ENCODE assay signal across 24 cellular contexts in genomic region chr16:83040174-83040573, GRCh38.
DNase-seq lines count a peak whose midpoint lies in the region; ATAC-seq and TF ChIP-seq lines count a peak whose summit lies in the region.
"Had no signal": no experiment of that assay in that cellular context is flagged by ENCODE, and none has a peak within 500 bp of the region (broad histone marks: within the 10 kb centered on the region; RNA-seq: fewer than 3 reads in every experiment).

No MANE protein-coding gene starts in this region.

- peak; percentile 3 for DNase-seq in activated CD8-positive, alpha-beta T cell treated with anti-CD3 and anti-CD28 coated beads for 36 hours
- no peak for DNase-seq in activated CD8-positive, alpha-beta T cell treated with anti-CD3 and anti-CD28 coated beads, Interleukin-2, amount 10 ng/mL, durations not matched to agents 7 days and 5 days
- peak; percentile 91 for DNase-seq in RPMI7951 (ENCODE audit: low read depth)
- DNase-seq in epithelial cell of prostate (ENCODE audit: low read depth, low spot score): peak; percentile 24
- no peak for DNase-seq in stimulated activated effector memory CD8-positive, alpha-beta T cell treated with anti-CD3 and anti-CD28 coated beads, Interleukin-12 subunit alpha, Interleukin-12 subunit beta, amount 100 ng/mL, for 72 hours (ENCODE audit: low spot score in 2 of 2)
- DNase-seq: activated CD8-positive, alpha-beta memory T cell treated with anti-CD3 and anti-CD28 coated beads for 24 hours; activated T-cell treated with anti-CD3 and anti-CD28 coated beads, Interleukin-2, amount 50 U/mL, for 72 hours; DMS 273 treated with DMSO at 0.1 percent for 48 hours; erythroblast; Karpas-422; left lung; NCI-H1105 treated with DMSO at 0.1 percent for 48 hours; NCI-H526 treated with DMSO at 0.1 percent for 48 hours; SHP77 treated with DMSO at 0.1 percent for 48 hours; stimulated activated CD4-positive, alpha-beta T cell treated with anti-CD3 and anti-CD28 coated beads, Interleukin-4, amount 100 ng/mL, for 24 hours; substantia nigra had no signal

- H3K36me3 Mint-ChIP-seq in activated CD8-positive, alpha-beta T cell treated with anti-CD3 and anti-CD28 coated beads for 36 hours (ENCODE audit: low read depth): no peaks in the 10 kb centered on the region
- H3K36me3 Mint-ChIP-seq in activated CD8-positive, alpha-beta T cell treated with anti-CD3 and anti-CD28 coated beads, Interleukin-2, amount 10 ng/mL, durations not matched to agents 7 days and 5 days (ENCODE audit: low read depth): no peaks in the 10 kb centered on the region
- no peaks in the 10 kb centered on the region for H3K36me3 Mint-ChIP-seq in stimulated activated effector memory CD8-positive, alpha-beta T cell treated with anti-CD3 and anti-CD28 coated beads, Interleukin-12 subunit alpha, Interleukin-12 subunit beta, amount 100 ng/mL, for 72 hours
- H3K36me3 Mint-ChIP-seq: activated naive CD8-positive, alpha-beta T cell; CD14-positive monocyte; WTC11 had no signal

- ATAC-seq in activated CD8-positive, alpha-beta T cell treated with anti-CD3 and anti-CD28 coated beads for 36 hours: peak; percentile 47
- ATAC-seq in activated CD8-positive, alpha-beta T cell treated with anti-CD3 and anti-CD28 coated beads, Interleukin-2, amount 10 ng/mL, durations not matched to agents 7 days and 5 days: no peak
- ATAC-seq in stimulated activated effector memory CD8-positive, alpha-beta T cell treated with anti-CD3 and anti-CD28 coated beads, Interleukin-12 subunit alpha, Interleukin-12 subunit beta, amount 100 ng/mL, for 72 hours: peak; percentile 94
- ATAC-seq in GM21367 (IDR thresholded peaks at IDR 0.05; ENCODE audit: unreplicated experiment) (no peak), GM18867 (IDR thresholded peaks at IDR 0.05; ENCODE audit: unreplicated experiment) (no peak), HG03108 (IDR thresholded peaks at IDR 0.05; ENCODE audit: unreplicated experiment) (no peak)
- ATAC-seq: A549; activated T-cell treated with anti-CD3 and anti-CD28 coated beads, Interleukin-2, amount 50 U/mL, for 72 hours; left lung; WTC11 had no signal

- peaks cover 6% of the 10 kb centered on the region for H3K4me1 Mint-ChIP-seq in activated CD8-positive, alpha-beta T cell treated with anti-CD3 and anti-CD28 coated beads for 36 hours (ENCODE audit: low read depth)
- H3K4me1 Mint-ChIP-seq in activated CD8-positive, alpha-beta T cell treated with anti-CD3 and anti-CD28 coated beads, Interleukin-2, amount 10 ng/mL, durations not matched to agents 7 days and 5 days (ENCODE audit: low read depth): peaks cover 6% of the 10 kb centered on the region
- H3K4me1 Mint-ChIP-seq in stimulated activated effector memory CD8-positive, alpha-beta T cell treated with anti-CD3 and anti-CD28 coated beads, Interleukin-12 subunit alpha, Interleukin-12 subunit beta, amount 100 ng/mL, for 72 hours: peaks cover 13% of the 10 kb centered on the region
- H3K4me1 Mint-ChIP-seq: CD14-positive monocyte, WTC11 had no signal

- CTCF ChIA-PET in activated CD8-positive, alpha-beta T cell treated with anti-CD3 and anti-CD28 coated beads for 36 hours (lab: Charles Lee): no interaction called here
- CTCF ChIA-PET in activated CD8-positive, alpha-beta T cell treated with anti-CD3 and anti-CD28 coated beads, Interleukin-2, amount 10 ng/mL, durations not matched to agents 7 days and 5 days (lab: Charles Lee): no interaction called here

- no peak overlapping the region for H3K4me3 Mint-ChIP-seq in activated CD8-positive, alpha-beta T cell treated with anti-CD3 and anti-CD28 coated beads for 36 hours
- H3K4me3 Mint-ChIP-seq in activated CD8-positive, alpha-beta T cell treated with anti-CD3 and anti-CD28 coated beads, Interleukin-2, amount 10 ng/mL, durations not matched to agents 7 days and 5 days: no peak overlapping the region
- H3K4me3 Mint-ChIP-seq in stimulated activated effector memory CD8-positive, alpha-beta T cell treated with anti-CD3 and anti-CD28 coated beads, Interleukin-12 subunit alpha, Interleukin-12 subunit beta, amount 100 ng/mL, for 72 hours: no peak overlapping the region
- H3K4me3 Mint-ChIP-seq: activated naive CD8-positive, alpha-beta T cell; activated T-cell treated with anti-CD3 and anti-CD28 coated beads, Interleukin-2, amount 50 U/mL, for 72 hours; CD14-positive monocyte; T-helper 1 cell treated with Interleukin-12 subunit alpha and Interleukin-12 subunit beta and Interleukin-4 antibody, amounts not matched to agents 30 μg/mL and 1 μg/mL, for 36 hours; WTC11 had no signal

- intact Hi-C loops in activated CD8-positive, alpha-beta T cell treated with anti-CD3 and anti-CD28 coated beads for 36 hours (cut with micrococcal nuclease): no loop called here

- H3K27ac ChIP-seq in epithelial cell of prostate: no peak overlapping the region
- H3K27ac ChIP-seq: A549, left lung had no signal

- POLR2A ChIA-PET in activated CD8-positive, alpha-beta T cell treated with anti-CD3 and anti-CD28 coated beads for 36 hours (lab: Charles Lee): no interaction called here
- POLR2A ChIA-PET in activated CD8-positive, alpha-beta T cell treated with anti-CD3 and anti-CD28 coated beads, Interleukin-2, amount 10 ng/mL, durations not matched to agents 7 days and 5 days (lab: Charles Lee): no interaction called here

- H3K27ac Mint-ChIP-seq in activated CD8-positive, alpha-beta T cell treated with anti-CD3 and anti-CD28 coated beads for 36 hours: no peak overlapping the region
- H3K27ac Mint-ChIP-seq in activated CD8-positive, alpha-beta T cell treated with anti-CD3 and anti-CD28 coated beads, Interleukin-2, amount 10 ng/mL, durations not matched to agents 7 days and 5 days: no peak overlapping the region
- no peak overlapping the region for H3K27ac Mint-ChIP-seq in stimulated activated effector memory CD8-positive, alpha-beta T cell treated with anti-CD3 and anti-CD28 coated beads, Interleukin-12 subunit alpha, Interleukin-12 subunit beta, amount 100 ng/mL, for 72 hours
- H3K27ac Mint-ChIP-seq: activated naive CD8-positive, alpha-beta T cell; activated T-cell treated with anti-CD3 and anti-CD28 coated beads, Interleukin-2, amount 50 U/mL, for 72 hours; CD14-positive monocyte; T-helper 1 cell treated with Interleukin-12 subunit alpha and Interleukin-12 subunit beta and Interleukin-4 antibody, amounts not matched to agents 30 μg/mL and 1 μg/mL, for 36 hours; WTC11 had no signal

- TF ChIP-seq CTCF in activated CD8-positive, alpha-beta T cell treated with anti-CD3 and anti-CD28 coated beads for 36 hours (IDR thresholded peaks at IDR 0.05): no peak

- no peaks in the 10 kb centered on the region for H3K9me3 Mint-ChIP-seq in activated CD8-positive, alpha-beta T cell treated with anti-CD3 and anti-CD28 coated beads for 36 hours
- H3K9me3 Mint-ChIP-seq in activated CD8-positive, alpha-beta T cell treated with anti-CD3 and anti-CD28 coated beads, Interleukin-2, amount 10 ng/mL, durations not matched to agents 7 days and 5 days (ENCODE audit: insufficient read depth): no peaks in the 10 kb centered on the region
- H3K9me3 Mint-ChIP-seq in stimulated activated effector memory CD8-positive, alpha-beta T cell treated with anti-CD3 and anti-CD28 coated beads, Interleukin-12 subunit alpha, Interleukin-12 subunit beta, amount 100 ng/mL, for 72 hours: no peaks in the 10 kb centered on the region

- H3K27me3 Mint-ChIP-seq in activated CD8-positive, alpha-beta T cell treated with anti-CD3 and anti-CD28 coated beads for 36 hours: peaks cover 3% of the 10 kb centered on the region
- no peaks in the 10 kb centered on the region for H3K27me3 Mint-ChIP-seq in activated CD8-positive, alpha-beta T cell treated with anti-CD3 and anti-CD28 coated beads, Interleukin-2, amount 10 ng/mL, durations not matched to agents 7 days and 5 days (ENCODE audit: low read depth)
- H3K27me3 Mint-ChIP-seq: activated naive CD8-positive, alpha-beta T cell had no signal

Comparison
In these comparisons a context has a peak if more than half of its experiments do, and no peak if none do; other contexts are left out.
1. ATAC-seq: peak in activated CD8-positive, alpha-beta T cell treated with anti-CD3 and anti-CD28 coated beads for 36 hours (single experiment) and stimulated activated effector memory CD8-positive, alpha-beta T cell treated with anti-CD3 and anti-CD28 coated beads, Interleukin-12 subunit alpha, Interleukin-12 subunit beta, amount 100 ng/mL, for 72 hours (single experiment); none in activated CD8-positive, alpha-beta T cell treated with anti-CD3 and anti-CD28 coated beads, Interleukin-2, amount 10 ng/mL, durations not matched to agents 7 days and 5 days (single experiment), GM21367 (single experiment), GM18867 (single experiment) and HG03108 (single experiment).
2. DNase-seq: peak in activated CD8-positive, alpha-beta T cell treated with anti-CD3 and anti-CD28 coated beads for 36 hours (single experiment), RPMI7951 (single experiment) and epithelial cell of prostate (single experiment); none in activated CD8-positive, alpha-beta T cell treated with anti-CD3 and anti-CD28 coated beads, Interleukin-2, amount 10 ng/mL, durations not matched to agents 7 days and 5 days (single experiment) and stimulated activated effector memory CD8-positive, alpha-beta T cell treated with anti-CD3 and anti-CD28 coated beads, Interleukin-12 subunit alpha, Interleukin-12 subunit beta, amount 100 ng/mL, for 72 hours (0 of 2).